ENCODE assay signal across 17 cellular contexts in genomic region chr15:66007663-66008262, GRCh38.
DNase-seq lines count a peak whose midpoint lies in the region; ATAC-seq and TF ChIP-seq lines count a peak whose summit lies in the region.
"Had no signal": no experiment of that assay in that cellular context is flagged by ENCODE, and none has a peak within 500 bp of the region (broad histone marks: within the 10 kb centered on the region; RNA-seq: fewer than 3 reads in every experiment).

No MANE protein-coding gene starts in this region.

- H3K79me2 ChIP-seq in HCT116 (ENCODE audit: insufficient read depth, low read length) (no peaks in the 10 kb centered on the region), SU-DHL-6 (ENCODE audit: insufficient read depth, low read length) (no peaks in the 10 kb centered on the region)
- H3K79me2 ChIP-seq: hepatocyte had no signal

- CTCF ChIA-PET in HCT116 (lab: Charles Lee) = no interaction called here

- ATAC-seq in activated naive CD8-positive, alpha-beta T cell treated with anti-CD3 and anti-CD28 coated beads, Interleukin-2, amount 50 U/mL, for 24 hours = no peak
- peak; percentile 79 for ATAC-seq in HCT116
- ATAC-seq in stimulated activated effector memory CD8-positive, alpha-beta T cell treated with anti-CD3 and anti-CD28 coated beads, Interleukin-12 subunit alpha, Interleukin-12 subunit beta, amount 100 ng/mL, for 72 hours = peak; percentile 24
- ATAC-seq: activated T-cell treated with anti-CD3 and anti-CD28 coated beads, Interleukin-2, amount 50 U/mL, for 4 hours had no signal

- no peaks in the 10 kb centered on the region for H3K27me3 ChIP-seq in HCT116 (ENCODE audit: insufficient read depth, low read length)
- H3K27me3 ChIP-seq in SU-DHL-6 (ENCODE audit: low read length) = no peaks in the 10 kb centered on the region
- no peaks in the 10 kb centered on the region for H3K27me3 ChIP-seq in thyroid gland
- H3K27me3 ChIP-seq: hepatocyte had no signal

- no peaks in the 10 kb centered on the region for H3K9me3 Mint-ChIP-seq in activated naive CD8-positive, alpha-beta T cell treated with anti-CD3 and anti-CD28 coated beads, Interleukin-2, amount 50 U/mL, for 24 hours
- no peaks in the 10 kb centered on the region for H3K9me3 Mint-ChIP-seq in activated naive CD8-positive, alpha-beta T cell treated with anti-CD3 and anti-CD28 coated beads for 36 hours
- no peaks in the 10 kb centered on the region for H3K9me3 Mint-ChIP-seq in stimulated activated effector memory CD8-positive, alpha-beta T cell treated with anti-CD3 and anti-CD28 coated beads, Interleukin-12 subunit alpha, Interleukin-12 subunit beta, amount 100 ng/mL, for 72 hours
- H3K9me3 Mint-ChIP-seq: IgD-negative memory B cell had no signal

- H3K9me2 ChIP-seq in HCT116 (ENCODE audit: insufficient read depth) (no peaks in the 10 kb centered on the region), SU-DHL-6 (replicated peaks; ENCODE audit: insufficient read depth, low read length) (no peaks in the 10 kb centered on the region)

- TF ChIP-seq POLR2A in HCT116 (IDR thresholded peaks at IDR 0.05; ENCODE audit: borderline replicate concordance, extremely low read depth, insufficient read depth, insufficient read length) = no peak
- TF ChIP-seq POLR2A in thyroid gland (IDR thresholded peaks at IDR 0.05) = no peak

- intact Hi-C loops in HCT116 (cut with micrococcal nuclease) = loop anchor here (5.0 kb wide), 2 partner anchors 80 to 185 kb away; no protein-coding TSS in a partner anchor
- intact Hi-C loops in thyroid gland (cut with DNase I) = no loop called here

- H3K4me3 ChIP-seq in HCT116 (replicated peaks in 1 of 2; ENCODE audit: low read depth in 1 of 2, low read length in 2 of 2) (no peak overlapping the region), SU-DHL-6 (ENCODE audit: insufficient read depth, low read length, poor library complexity, severe bottlenecking) (no peak overlapping the region), thyroid gland (replicated peaks in 1 of 3) (no peak overlapping the region)
- H3K4me3 ChIP-seq: hepatocyte, prostate gland, tibial artery had no signal

- DNase-seq in activated naive CD8-positive, alpha-beta T cell treated with anti-CD3 and anti-CD28 coated beads, Interleukin-2, amount 50 U/mL, for 24 hours = peak; percentile 13
- DNase-seq in activated naive CD8-positive, alpha-beta T cell treated with anti-CD3 and anti-CD28 coated beads for 36 hours = no peak
- DNase-seq in HCT116 (ENCODE audit: low read depth, low spot score) (no peak), thyroid gland (no peak), SIG-M5 treated with dmso at 0.1 percent for 504 hours (lab: John Stamatoyannopoulos, UW; ENCODE audit: unreplicated experiment) (no peak), cerebellar cortex (ENCODE audit: low spot score) (no peak)
- DNase-seq in stimulated activated effector memory CD8-positive, alpha-beta T cell treated with anti-CD3 and anti-CD28 coated beads, Interleukin-12 subunit alpha, Interleukin-12 subunit beta, amount 100 ng/mL, for 72 hours (ENCODE audit: low spot score in 2 of 2) = no peak
- DNase-seq: activated T-cell treated with anti-CD3 and anti-CD28 coated beads, Interleukin-2, amount 50 U/mL, for 4 hours; amniotic stem cell; DMS79 treated with DMSO at 0.1 percent for 48 hours; tibial artery; WERI-Rb-1 had no signal

- H3K9ac ChIP-seq in HCT116 (ENCODE audit: low read length) = no peak overlapping the region
- H3K9ac ChIP-seq in SU-DHL-6 (ENCODE audit: low read length) = no peak overlapping the region

- H3K4me1 Mint-ChIP-seq in activated naive CD8-positive, alpha-beta T cell treated with anti-CD3 and anti-CD28 coated beads, Interleukin-2, amount 50 U/mL, for 24 hours = no peaks in the 10 kb centered on the region
- H3K4me1 Mint-ChIP-seq in activated naive CD8-positive, alpha-beta T cell treated with anti-CD3 and anti-CD28 coated beads for 36 hours = no peaks in the 10 kb centered on the region
- no peaks in the 10 kb centered on the region for H3K4me1 Mint-ChIP-seq in stimulated activated effector memory CD8-positive, alpha-beta T cell treated with anti-CD3 and anti-CD28 coated beads, Interleukin-12 subunit alpha, Interleukin-12 subunit beta, amount 100 ng/mL, for 72 hours
- H3K4me1 Mint-ChIP-seq: B cell, IgD-negative memory B cell had no signal

- no peak overlapping the region for H2AFZ ChIP-seq in HCT116 (ENCODE audit: low read depth, low read length, poor library complexity, severe bottlenecking)
- H2AFZ ChIP-seq in SU-DHL-6 (ENCODE audit: low read depth, low read length, severe bottlenecking) = no peak overlapping the region
- H2AFZ ChIP-seq: hepatocyte had no signal

- H3K4me3 Mint-ChIP-seq in activated naive CD8-positive, alpha-beta T cell treated with anti-CD3 and anti-CD28 coated beads, Interleukin-2, amount 50 U/mL, for 24 hours = no peak overlapping the region
- H3K4me3 Mint-ChIP-seq in activated naive CD8-positive, alpha-beta T cell treated with anti-CD3 and anti-CD28 coated beads for 36 hours = no peak overlapping the region
- H3K4me3 Mint-ChIP-seq in stimulated activated effector memory CD8-positive, alpha-beta T cell treated with anti-CD3 and anti-CD28 coated beads, Interleukin-12 subunit alpha, Interleukin-12 subunit beta, amount 100 ng/mL, for 72 hours = no peak overlapping the region
- H3K4me3 Mint-ChIP-seq: activated T-cell treated with anti-CD3 and anti-CD28 coated beads, Interleukin-2, amount 50 U/mL, for 4 hours; B cell; IgD-negative memory B cell had no signal

- H3K9me3 ChIP-seq in HCT116 (ENCODE audit: control insufficient read depth in 1 of 2, insufficient read depth in 1 of 2, low read depth in 1 of 2, low read length in 2 of 2) (no peaks in the 10 kb centered on the region), SU-DHL-6 (ENCODE audit: insufficient read depth, low read length) (no peaks in the 10 kb centered on the region), thyroid gland (no peaks in the 10 kb centered on the region)
- H3K9me3 ChIP-seq: prostate gland, tibial artery had no signal

- H3K4me1 ChIP-seq in HCT116 (ENCODE audit: control insufficient read depth in 1 of 2, insufficient read depth in 2 of 2, low read length in 2 of 2) (peaks cover 0 to 21% of the 10 kb centered on the region in 2 experiments; a peak in 2 of 4 replicates), thyroid gland (no peaks in the 10 kb centered on the region)
- H3K4me1 ChIP-seq: prostate gland, tibial artery had no signal

- H3K36me3 ChIP-seq in HCT116 (ENCODE audit: control insufficient read depth in 1 of 2, insufficient read depth in 2 of 2, low read length in 2 of 2) (no peaks in the 10 kb centered on the region), SU-DHL-6 (ENCODE audit: low read length) (no peaks in the 10 kb centered on the region), thyroid gland (no peaks in the 10 kb centered on the region)
- H3K36me3 ChIP-seq: prostate gland, tibial artery, WERI-Rb-1 had no signal

- H3K36me3 Mint-ChIP-seq in activated naive CD8-positive, alpha-beta T cell treated with anti-CD3 and anti-CD28 coated beads, Interleukin-2, amount 50 U/mL, for 24 hours (ENCODE audit: low read depth) = no peaks in the 10 kb centered on the region
- H3K36me3 Mint-ChIP-seq in activated naive CD8-positive, alpha-beta T cell treated with anti-CD3 and anti-CD28 coated beads for 36 hours = no peaks in the 10 kb centered on the region
- H3K36me3 Mint-ChIP-seq in stimulated activated effector memory CD8-positive, alpha-beta T cell treated with anti-CD3 and anti-CD28 coated beads, Interleukin-12 subunit alpha, Interleukin-12 subunit beta, amount 100 ng/mL, for 72 hours = no peaks in the 10 kb centered on the region

- H3F3A ChIP-seq in SU-DHL-6 (ENCODE audit: insufficient read depth) = no peaks in the 10 kb centered on the region

- TF ChIP-seq RAD21 in HCT116 (IDR thresholded peaks at IDR 0.05; ENCODE audit: low read depth) = peak; percentile 69

- BruUV-seq in HCT116 (replicated peaks; lab: Mats Ljungman, UMichigan) = no TSS peak

- H3K27me3 Mint-ChIP-seq in activated naive CD8-positive, alpha-beta T cell treated with anti-CD3 and anti-CD28 coated beads, Interleukin-2, amount 50 U/mL, for 24 hours = peaks cover 15% of the 10 kb centered on the region
- H3K27me3 Mint-ChIP-seq in activated naive CD8-positive, alpha-beta T cell treated with anti-CD3 and anti-CD28 coated beads for 36 hours = peaks cover 11% of the 10 kb centered on the region

- TF ChIP-seq CTCF in HCT116 (IDR thresholded peaks at IDR 0.05 in 2 of 3, conservative IDR thresholded peaks at IDR 0.05 in 1 of 3; ENCODE audit: borderline replicate concordance in 1 of 3, insufficient read depth in 1 of 3, low read depth in 2 of 3, low read length in 2 of 3) = peak; percentile 45 to 56 (median 53); a peak in 5 of 6 replicates
- peak; percentile 14 for TF ChIP-seq CTCF in SU-DHL-6 (IDR thresholded peaks at IDR 0.05; ENCODE audit: insufficient read depth, low read length, poor library complexity, severe bottlenecking)
- TF ChIP-seq CTCF in thyroid gland (IDR thresholded peaks at IDR 0.05) = no peak

- RAD21 ChIA-PET in HCT116 (lab: Charles Lee; ENCODE audit: low non-redundant PET in 1 of 2, low total read pairs in 2 of 2, uncharacterized antibody in 2 of 2, unreplicated experiment in 2 of 2) = interaction anchor here in 1 of 2 experiments (0.6 kb wide), 1 partner anchor 54 kb away, joined by 3 read pairs; no protein-coding TSS in a partner anchor

- POLR2A ChIA-PET in HCT116 (lab: Charles Lee) = no interaction called here

- H3K4me2 ChIP-seq in HCT116 (ENCODE audit: low read length) = no peak overlapping the region
- no peak overlapping the region for H3K4me2 ChIP-seq in SU-DHL-6 (ENCODE audit: low read depth, low read length, poor library complexity, severe bottlenecking)

- no peak overlapping the region for H3K27ac ChIP-seq in HCT116 (ENCODE audit: low read depth, low read length)
- H3K27ac ChIP-seq in SU-DHL-6 (ENCODE audit: low read depth, low read length) = no peak overlapping the region
- H3K27ac ChIP-seq in thyroid gland = no peak overlapping the region
- H3K27ac ChIP-seq: prostate gland, tibial artery, WERI-Rb-1 had no signal

- no peak overlapping the region for H3K27ac Mint-ChIP-seq in activated naive CD8-positive, alpha-beta T cell treated with anti-CD3 and anti-CD28 coated beads, Interleukin-2, amount 50 U/mL, for 24 hours
- no peak overlapping the region for H3K27ac Mint-ChIP-seq in activated naive CD8-positive, alpha-beta T cell treated with anti-CD3 and anti-CD28 coated beads for 36 hours
- no peak overlapping the region for H3K27ac Mint-ChIP-seq in stimulated activated effector memory CD8-positive, alpha-beta T cell treated with anti-CD3 and anti-CD28 coated beads, Interleukin-12 subunit alpha, Interleukin-12 subunit beta, amount 100 ng/mL, for 72 hours
- H3K27ac Mint-ChIP-seq: B cell, IgD-negative memory B cell had no signal

- H4K20me1 ChIP-seq in HCT116 (ENCODE audit: insufficient read depth) (no peaks in the 10 kb centered on the region), SU-DHL-6 (ENCODE audit: low read depth, low read length) (no peaks in the 10 kb centered on the region)

TF ChIP-seq in HCT116, 20 proteins besides CTCF, POLR2A, EP300 and RAD21:
- TF ChIP-seq CBX3 (IDR thresholded peaks at IDR 0.05; ENCODE audit: low read depth) (peak; percentile 57; the same call in 1 of the 2 replicates), ZNF274 (IDR thresholded peaks at IDR 0.05; ENCODE audit: low read depth, low read length) (no peak)

Comparison
In these comparisons a context has a peak if more than half of its experiments do, and no peak if none do; other contexts are left out.
1. CTCF ChIP-seq: peak in HCT116 (3 of 3) and SU-DHL-6 (single experiment); none in thyroid gland (0 of 6).